Comparison of ENCODE assay signal across 1 cellular context in the genomic region with DNA sequence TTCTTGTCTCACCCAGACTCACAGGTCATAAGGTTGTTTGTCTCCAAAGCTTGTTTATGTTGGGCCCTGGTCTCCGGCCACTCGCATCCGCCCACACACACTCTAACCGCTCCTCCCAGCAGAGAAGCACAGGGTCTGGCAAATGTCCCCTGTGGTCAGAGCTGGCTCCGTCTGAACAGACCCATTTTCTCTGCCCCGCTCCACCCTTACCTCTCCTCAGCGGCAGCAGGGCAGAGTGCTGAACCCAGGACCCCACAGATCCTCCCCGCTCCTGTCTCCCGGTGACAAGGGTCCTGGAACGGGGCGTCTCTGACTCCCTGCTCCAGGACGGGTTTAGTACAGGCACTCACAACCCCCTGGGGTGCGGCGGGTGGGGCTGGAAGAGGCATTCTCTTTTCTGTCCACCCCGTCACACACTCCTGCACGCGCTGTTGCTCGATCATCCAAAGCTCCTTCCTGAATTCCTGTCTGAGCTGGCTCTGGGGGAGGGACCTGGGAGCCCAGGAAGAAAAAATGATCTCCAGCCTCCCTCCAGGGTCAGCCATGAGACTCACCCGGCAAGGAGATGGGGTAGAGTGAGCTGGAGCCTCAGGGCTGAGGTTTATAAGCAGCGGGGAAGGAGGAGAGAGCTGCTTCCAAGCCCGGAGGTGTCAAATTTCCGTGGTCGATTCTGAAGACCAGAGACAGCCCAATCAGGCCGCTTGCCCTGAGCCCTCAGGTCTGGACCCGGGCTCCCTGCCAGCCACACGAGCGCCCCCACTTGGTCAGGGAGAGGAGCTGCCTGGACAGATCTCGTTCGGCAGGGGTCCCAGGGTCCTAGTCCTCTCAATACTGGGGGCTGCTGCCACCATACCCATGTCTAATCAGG.
TF ChIP-seq lines count a peak whose summit lies in the region.

A gene (minus strand): TSS at position 577 of the 868 bp plus-strand sequence. CDS start 1,033 bp downstream, outside the sequence.

TF ChIP-seq in HEK293, 187 proteins besides CTCF, POLR2A, EP300 and RAD21 (continued from another document and continues in another):
- TF ChIP-seq BCL11A (tag by site-specific recombination; IDR thresholded peaks at IDR 0.05; ENCODE audit: low read depth) (peak; percentile 62; the same call in 1 of the 2 replicates), ZNF366 (tag by site-specific recombination; conservative IDR thresholded peaks at IDR 0.05) (peak; percentile 77), ZBTB1 (tag by site-specific recombination; IDR thresholded peaks at IDR 0.05) (no peak), ZNF133 (tag by site-specific recombination; IDR thresholded peaks at IDR 0.05) (no peak), ZNF221 (tag by site-specific recombination; IDR thresholded peaks at IDR 0.05; ENCODE audit: borderline replicate concordance) (no peak), ZNF654 (tag by site-specific recombination; IDR thresholded peaks at IDR 0.05; ENCODE audit: low read depth) (no peak), ZNF335 (tag by site-specific recombination; conservative IDR thresholded peaks at IDR 0.05) (peak; percentile 77), MYNN (tag by site-specific recombination; IDR thresholded peaks at IDR 0.05; ENCODE audit: borderline replicate concordance) (no peak), ZNF610 (tag by site-specific recombination; IDR thresholded peaks at IDR 0.05; ENCODE audit: borderline replicate concordance) (no peak; the same call in 1 of the 2 replicates), ZNF660 (tag by site-specific recombination; IDR thresholded peaks at IDR 0.05) (peak; percentile 65; the same call in 1 of the 2 replicates), ZNF24 (tag by site-specific recombination; IDR thresholded peaks at IDR 0.05) (0 out of 2 replicates have a peak, but pooled peaks have one; percentile 35), ZNF114 (tag by site-specific recombination; IDR thresholded peaks at IDR 0.05) (no peak), ZFP37 (tag by site-specific recombination; IDR thresholded peaks at IDR 0.05) (no peak; the same call in 1 of the 2 replicates), SP7 (tag by site-specific recombination; IDR thresholded peaks at IDR 0.05) (peak; percentile 71), KLF7 (tag by site-specific recombination; IDR thresholded peaks at IDR 0.05; ENCODE audit: borderline replicate concordance) (peak; percentile 30; the same call in 1 of the 2 replicates), ZNF510 (tag by site-specific recombination; IDR thresholded peaks at IDR 0.05; ENCODE audit: insufficient replicate concordance) (no peak), ZBTB20 (tag by site-specific recombination; IDR thresholded peaks at IDR 0.05) (peak; percentile 62; the same call in 1 of the 2 replicates), IKZF3 (tag by site-specific recombination; IDR thresholded peaks at IDR 0.05) (peak; percentile 83), ZNF544 (tag by site-specific recombination; IDR thresholded peaks at IDR 0.05) (no peak), ZNF248 (tag by site-specific recombination; IDR thresholded peaks at IDR 0.05) (no peak), ZNF621 (tag by site-specific recombination; IDR thresholded peaks at IDR 0.05) (no peak), ZNF155 (tag by site-specific recombination; IDR thresholded peaks at IDR 0.05) (no peak), ZNF837 (tag by site-specific recombination; IDR thresholded peaks at IDR 0.05) (no peak), ZNF132 (tag by site-specific recombination; IDR thresholded peaks at IDR 0.05; ENCODE audit: borderline replicate concordance) (no peak), ZNF404 (tag by site-specific recombination; IDR thresholded peaks at IDR 0.05) (no peak), ZNF664 (tag by site-specific recombination; IDR thresholded peaks at IDR 0.05) (no peak), ZNF514 (tag by site-specific recombination; IDR thresholded peaks at IDR 0.05) (no peak), ZNF223 (tag by site-specific recombination; IDR thresholded peaks at IDR 0.05) (peak; percentile 28; the same call in 1 of the 2 replicates), ZBTB8A (tag by site-specific recombination; IDR thresholded peaks at IDR 0.05) (peak; percentile 64), GLI4 (tag by site-specific recombination; IDR thresholded peaks at IDR 0.05) (no peak), OSR2 (tag by site-specific recombination; IDR thresholded peaks at IDR 0.05) (no peak)
- TF ChIP-seq, protein P1, sequence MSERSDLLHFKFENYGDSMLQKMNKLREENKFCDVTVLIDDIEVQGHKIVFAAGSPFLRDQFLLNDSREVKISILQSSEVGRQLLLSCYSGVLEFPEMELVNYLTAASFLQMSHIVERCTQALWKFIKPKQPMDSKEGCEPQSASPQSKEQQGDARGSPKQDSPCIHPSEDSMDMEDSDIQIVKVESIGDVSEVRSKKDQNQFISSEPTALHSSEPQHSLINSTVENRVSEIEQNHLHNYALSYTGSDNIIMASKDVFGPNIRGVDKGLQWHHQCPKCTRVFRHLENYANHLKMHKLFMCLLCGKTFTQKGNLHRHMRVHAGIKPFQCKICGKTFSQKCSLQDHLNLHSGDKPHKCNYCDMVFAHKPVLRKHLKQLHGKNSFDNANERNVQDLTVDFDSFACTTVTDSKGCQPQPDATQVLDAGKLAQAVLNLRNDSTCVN (tag by site-specific recombination; optimal IDR thresholded peaks at IDR 0.05): peak; percentile 26
- TF ChIP-seq, protein P2, sequence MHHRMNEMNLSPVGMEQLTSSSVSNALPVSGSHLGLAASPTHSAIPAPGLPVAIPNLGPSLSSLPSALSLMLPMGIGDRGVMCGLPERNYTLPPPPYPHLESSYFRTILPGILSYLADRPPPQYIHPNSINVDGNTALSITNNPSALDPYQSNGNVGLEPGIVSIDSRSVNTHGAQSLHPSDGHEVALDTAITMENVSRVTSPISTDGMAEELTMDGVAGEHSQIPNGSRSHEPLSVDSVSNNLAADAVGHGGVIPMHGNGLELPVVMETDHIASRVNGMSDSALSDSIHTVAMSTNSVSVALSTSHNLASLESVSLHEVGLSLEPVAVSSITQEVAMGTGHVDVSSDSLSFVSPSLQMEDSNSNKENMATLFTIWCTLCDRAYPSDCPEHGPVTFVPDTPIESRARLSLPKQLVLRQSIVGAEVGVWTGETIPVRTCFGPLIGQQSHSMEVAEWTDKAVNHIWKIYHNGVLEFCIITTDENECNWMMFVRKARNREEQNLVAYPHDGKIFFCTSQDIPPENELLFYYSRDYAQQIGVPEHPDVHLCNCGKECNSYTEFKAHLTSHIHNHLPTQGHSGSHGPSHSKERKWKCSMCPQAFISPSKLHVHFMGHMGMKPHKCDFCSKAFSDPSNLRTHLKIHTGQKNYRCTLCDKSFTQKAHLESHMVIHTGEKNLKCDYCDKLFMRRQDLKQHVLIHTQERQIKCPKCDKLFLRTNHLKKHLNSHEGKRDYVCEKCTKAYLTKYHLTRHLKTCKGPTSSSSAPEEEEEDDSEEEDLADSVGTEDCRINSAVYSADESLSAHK (tag by site-specific recombination; IDR thresholded peaks at IDR 0.05): peak; percentile 32
- TF ChIP-seq, protein P3, sequence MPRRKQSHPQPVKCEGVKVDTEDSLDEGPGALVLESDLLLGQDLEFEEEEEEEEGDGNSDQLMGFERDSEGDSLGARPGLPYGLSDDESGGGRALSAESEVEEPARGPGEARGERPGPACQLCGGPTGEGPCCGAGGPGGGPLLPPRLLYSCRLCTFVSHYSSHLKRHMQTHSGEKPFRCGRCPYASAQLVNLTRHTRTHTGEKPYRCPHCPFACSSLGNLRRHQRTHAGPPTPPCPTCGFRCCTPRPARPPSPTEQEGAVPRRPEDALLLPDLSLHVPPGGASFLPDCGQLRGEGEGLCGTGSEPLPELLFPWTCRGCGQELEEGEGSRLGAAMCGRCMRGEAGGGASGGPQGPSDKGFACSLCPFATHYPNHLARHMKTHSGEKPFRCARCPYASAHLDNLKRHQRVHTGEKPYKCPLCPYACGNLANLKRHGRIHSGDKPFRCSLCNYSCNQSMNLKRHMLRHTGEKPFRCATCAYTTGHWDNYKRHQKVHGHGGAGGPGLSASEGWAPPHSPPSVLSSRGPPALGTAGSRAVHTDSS (tag by site-specific recombination; IDR thresholded peaks at IDR 0.05): no peak
- TF ChIP-seq, protein P4, sequence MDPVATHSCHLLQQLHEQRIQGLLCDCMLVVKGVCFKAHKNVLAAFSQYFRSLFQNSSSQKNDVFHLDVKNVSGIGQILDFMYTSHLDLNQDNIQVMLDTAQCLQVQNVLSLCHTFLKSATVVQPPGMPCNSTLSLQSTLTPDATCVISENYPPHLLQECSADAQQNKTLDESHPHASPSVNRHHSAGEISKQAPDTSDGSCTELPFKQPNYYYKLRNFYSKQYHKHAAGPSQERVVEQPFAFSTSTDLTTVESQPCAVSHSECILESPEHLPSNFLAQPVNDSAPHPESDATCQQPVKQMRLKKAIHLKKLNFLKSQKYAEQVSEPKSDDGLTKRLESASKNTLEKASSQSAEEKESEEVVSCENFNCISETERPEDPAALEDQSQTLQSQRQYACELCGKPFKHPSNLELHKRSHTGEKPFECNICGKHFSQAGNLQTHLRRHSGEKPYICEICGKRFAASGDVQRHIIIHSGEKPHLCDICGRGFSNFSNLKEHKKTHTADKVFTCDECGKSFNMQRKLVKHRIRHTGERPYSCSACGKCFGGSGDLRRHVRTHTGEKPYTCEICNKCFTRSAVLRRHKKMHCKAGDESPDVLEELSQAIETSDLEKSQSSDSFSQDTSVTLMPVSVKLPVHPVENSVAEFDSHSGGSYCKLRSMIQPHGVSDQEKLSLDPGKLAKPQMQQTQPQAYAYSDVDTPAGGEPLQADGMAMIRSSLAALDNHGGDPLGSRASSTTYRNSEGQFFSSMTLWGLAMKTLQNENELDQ (tag by site-specific recombination; IDR thresholded peaks at IDR 0.05; ENCODE audit: low read depth): no peak
- TF ChIP-seq, protein P5, sequence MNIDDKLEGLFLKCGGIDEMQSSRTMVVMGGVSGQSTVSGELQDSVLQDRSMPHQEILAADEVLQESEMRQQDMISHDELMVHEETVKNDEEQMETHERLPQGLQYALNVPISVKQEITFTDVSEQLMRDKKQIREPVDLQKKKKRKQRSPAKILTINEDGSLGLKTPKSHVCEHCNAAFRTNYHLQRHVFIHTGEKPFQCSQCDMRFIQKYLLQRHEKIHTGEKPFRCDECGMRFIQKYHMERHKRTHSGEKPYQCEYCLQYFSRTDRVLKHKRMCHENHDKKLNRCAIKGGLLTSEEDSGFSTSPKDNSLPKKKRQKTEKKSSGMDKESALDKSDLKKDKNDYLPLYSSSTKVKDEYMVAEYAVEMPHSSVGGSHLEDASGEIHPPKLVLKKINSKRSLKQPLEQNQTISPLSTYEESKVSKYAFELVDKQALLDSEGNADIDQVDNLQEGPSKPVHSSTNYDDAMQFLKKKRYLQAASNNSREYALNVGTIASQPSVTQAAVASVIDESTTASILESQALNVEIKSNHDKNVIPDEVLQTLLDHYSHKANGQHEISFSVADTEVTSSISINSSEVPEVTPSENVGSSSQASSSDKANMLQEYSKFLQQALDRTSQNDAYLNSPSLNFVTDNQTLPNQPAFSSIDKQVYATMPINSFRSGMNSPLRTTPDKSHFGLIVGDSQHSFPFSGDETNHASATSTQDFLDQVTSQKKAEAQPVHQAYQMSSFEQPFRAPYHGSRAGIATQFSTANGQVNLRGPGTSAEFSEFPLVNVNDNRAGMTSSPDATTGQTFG (tag by site-specific recombination; IDR thresholded peaks at IDR 0.05; ENCODE audit: borderline replicate concordance): no peak
- TF ChIP-seq, protein P6, sequence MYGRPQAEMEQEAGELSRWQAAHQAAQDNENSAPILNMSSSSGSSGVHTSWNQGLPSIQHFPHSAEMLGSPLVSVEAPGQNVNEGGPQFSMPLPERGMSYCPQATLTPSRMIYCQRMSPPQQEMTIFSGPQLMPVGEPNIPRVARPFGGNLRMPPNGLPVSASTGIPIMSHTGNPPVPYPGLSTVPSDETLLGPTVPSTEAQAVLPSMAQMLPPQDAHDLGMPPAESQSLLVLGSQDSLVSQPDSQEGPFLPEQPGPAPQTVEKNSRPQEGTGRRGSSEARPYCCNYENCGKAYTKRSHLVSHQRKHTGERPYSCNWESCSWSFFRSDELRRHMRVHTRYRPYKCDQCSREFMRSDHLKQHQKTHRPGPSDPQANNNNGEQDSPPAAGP (tag by site-specific recombination; IDR thresholded peaks at IDR 0.05): no peak
- TF ChIP-seq, protein P7, sequence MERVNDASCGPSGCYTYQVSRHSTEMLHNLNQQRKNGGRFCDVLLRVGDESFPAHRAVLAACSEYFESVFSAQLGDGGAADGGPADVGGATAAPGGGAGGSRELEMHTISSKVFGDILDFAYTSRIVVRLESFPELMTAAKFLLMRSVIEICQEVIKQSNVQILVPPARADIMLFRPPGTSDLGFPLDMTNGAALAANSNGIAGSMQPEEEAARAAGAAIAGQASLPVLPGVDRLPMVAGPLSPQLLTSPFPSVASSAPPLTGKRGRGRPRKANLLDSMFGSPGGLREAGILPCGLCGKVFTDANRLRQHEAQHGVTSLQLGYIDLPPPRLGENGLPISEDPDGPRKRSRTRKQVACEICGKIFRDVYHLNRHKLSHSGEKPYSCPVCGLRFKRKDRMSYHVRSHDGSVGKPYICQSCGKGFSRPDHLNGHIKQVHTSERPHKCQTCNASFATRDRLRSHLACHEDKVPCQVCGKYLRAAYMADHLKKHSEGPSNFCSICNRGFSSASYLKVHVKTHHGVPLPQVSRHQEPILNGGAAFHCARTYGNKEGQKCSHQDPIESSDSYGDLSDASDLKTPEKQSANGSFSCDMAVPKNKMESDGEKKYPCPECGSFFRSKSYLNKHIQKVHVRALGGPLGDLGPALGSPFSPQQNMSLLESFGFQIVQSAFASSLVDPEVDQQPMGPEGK (tag by site-specific recombination; IDR thresholded peaks at IDR 0.05): peak; percentile 59
- TF ChIP-seq, protein P8, sequence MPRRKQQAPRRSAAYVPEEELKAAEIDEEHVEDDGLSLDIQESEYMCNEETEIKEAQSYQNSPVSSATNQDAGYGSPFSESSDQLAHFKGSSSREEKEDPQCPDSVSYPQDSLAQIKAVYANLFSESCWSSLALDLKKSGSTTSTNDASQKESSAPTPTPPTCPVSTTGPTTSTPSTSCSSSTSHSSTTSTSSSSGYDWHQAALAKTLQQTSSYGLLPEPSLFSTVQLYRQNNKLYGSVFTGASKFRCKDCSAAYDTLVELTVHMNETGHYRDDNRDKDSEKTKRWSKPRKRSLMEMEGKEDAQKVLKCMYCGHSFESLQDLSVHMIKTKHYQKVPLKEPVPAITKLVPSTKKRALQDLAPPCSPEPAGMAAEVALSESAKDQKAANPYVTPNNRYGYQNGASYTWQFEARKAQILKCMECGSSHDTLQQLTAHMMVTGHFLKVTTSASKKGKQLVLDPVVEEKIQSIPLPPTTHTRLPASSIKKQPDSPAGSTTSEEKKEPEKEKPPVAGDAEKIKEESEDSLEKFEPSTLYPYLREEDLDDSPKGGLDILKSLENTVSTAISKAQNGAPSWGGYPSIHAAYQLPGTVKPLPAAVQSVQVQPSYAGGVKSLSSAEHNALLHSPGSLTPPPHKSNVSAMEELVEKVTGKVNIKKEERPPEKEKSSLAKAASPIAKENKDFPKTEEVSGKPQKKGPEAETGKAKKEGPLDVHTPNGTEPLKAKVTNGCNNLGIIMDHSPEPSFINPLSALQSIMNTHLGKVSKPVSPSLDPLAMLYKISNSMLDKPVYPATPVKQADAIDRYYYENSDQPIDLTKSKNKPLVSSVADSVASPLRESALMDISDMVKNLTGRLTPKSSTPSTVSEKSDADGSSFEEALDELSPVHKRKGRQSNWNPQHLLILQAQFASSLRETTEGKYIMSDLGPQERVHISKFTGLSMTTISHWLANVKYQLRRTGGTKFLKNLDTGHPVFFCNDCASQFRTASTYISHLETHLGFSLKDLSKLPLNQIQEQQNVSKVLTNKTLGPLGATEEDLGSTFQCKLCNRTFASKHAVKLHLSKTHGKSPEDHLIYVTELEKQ (tag by site-specific recombination; IDR thresholded peaks at IDR 0.05; ENCODE audit: borderline replicate concordance): no peak
